In genomic region chr5:50839472-50839871, GRCh38 we compare ENCODE assay signal across 17 cellular contexts.
DNase-seq lines count a peak whose midpoint lies in the region; ATAC-seq and TF ChIP-seq lines count a peak whose summit lies in the region.
"Had no signal": no experiment of that assay in that cellular context is flagged by ENCODE, and none has a peak within 500 bp of the region (broad histone marks: within the 10 kb centered on the region; RNA-seq: fewer than 3 reads in every experiment).

No MANE protein-coding gene starts in this region.

- peak overlapping the region; percentile 0 for H3K27ac Mint-ChIP-seq in activated naive CD8-positive, alpha-beta T cell
- no peak overlapping the region for H3K27ac Mint-ChIP-seq in activated naive CD8-positive, alpha-beta T cell treated with anti-CD3 and anti-CD28 coated beads for 36 hours
- H3K27ac Mint-ChIP-seq in effector memory CD8-positive, alpha-beta T cell = peak overlapping the region; percentile 5 to 77
- H3K27ac Mint-ChIP-seq in natural killer cell treated with Interleukin-12 subunit alpha and Interleukin-12 subunit beta and Interleukin-15 and Interleukin-18, amount 100 ng/mL, for 72 hours = peak overlapping the region; percentile 2 to 8
- H3K27ac Mint-ChIP-seq: GM23338, HFFc6 had no signal

- no peak for DNase-seq in activated naive CD8-positive, alpha-beta T cell treated with anti-CD3 and anti-CD28 coated beads for 36 hours
- no peak for DNase-seq in effector memory CD8-positive, alpha-beta T cell
- DNase-seq in natural killer cell treated with Interleukin-12 subunit alpha and Interleukin-12 subunit beta and Interleukin-15 and Interleukin-18, amount 100 ng/mL, for 72 hours (ENCODE audit: low spot score) = no peak
- DNase-seq in NCI-H2107 (lab: John Stamatoyannopoulos, UW) (no peak), Peyer's patch (no peak), GM10248 (ENCODE audit: extremely low spot score) (no peak)
- DNase-seq: 8988T, DMS153, DMS79, GDM1, HCEC 1CT, HFFc6, IMR-90 had no signal

- H3K4me3 ChIP-seq in Peyer's patch = no peak overlapping the region
- H3K4me3 ChIP-seq: BLaER1, GM23338 had no signal

- POLR2A ChIA-PET in GM10248 (lab: Yijun Ruan, JAX) = no interaction called here

- H3K36me3 ChIP-seq in Peyer's patch = peaks cover 0 to 31% (median 0%) of the 10 kb centered on the region in 3 donors

- H3K4me1 ChIP-seq in Peyer's patch = no peaks in the 10 kb centered on the region
- H3K4me1 ChIP-seq: BLaER1 had no signal

- CTCF ChIA-PET in GM10248 (lab: Yijun Ruan, JAX) = no interaction called here

- no peaks in the 10 kb centered on the region for H3K4me1 Mint-ChIP-seq in activated naive CD8-positive, alpha-beta T cell (ENCODE audit: low read depth)
- no peaks in the 10 kb centered on the region for H3K4me1 Mint-ChIP-seq in activated naive CD8-positive, alpha-beta T cell treated with anti-CD3 and anti-CD28 coated beads for 36 hours
- H3K4me1 Mint-ChIP-seq in effector memory CD8-positive, alpha-beta T cell (ENCODE audit: low read depth in 2 of 2) = peaks cover 0 to 17% of the 10 kb centered on the region in 2 donors
- H3K4me1 Mint-ChIP-seq in natural killer cell treated with Interleukin-12 subunit alpha and Interleukin-12 subunit beta and Interleukin-15 and Interleukin-18, amount 100 ng/mL, for 72 hours (ENCODE audit: low read depth in 2 of 2) = peaks cover 0 to 4% of the 10 kb centered on the region in 2 donors
- H3K4me1 Mint-ChIP-seq: CD14-positive monocyte, GM23338 had no signal

- H3K27ac ChIP-seq in Peyer's patch = no peak overlapping the region
- H3K27ac ChIP-seq: BLaER1 had no signal

- no peak overlapping the region for H3K4me3 Mint-ChIP-seq in activated naive CD8-positive, alpha-beta T cell
- H3K4me3 Mint-ChIP-seq in activated naive CD8-positive, alpha-beta T cell treated with anti-CD3 and anti-CD28 coated beads for 36 hours = no peak overlapping the region
- no peak overlapping the region for H3K4me3 Mint-ChIP-seq in effector memory CD8-positive, alpha-beta T cell
- H3K4me3 Mint-ChIP-seq in natural killer cell treated with Interleukin-12 subunit alpha and Interleukin-12 subunit beta and Interleukin-15 and Interleukin-18, amount 100 ng/mL, for 72 hours = no peak overlapping the region
- H3K4me3 Mint-ChIP-seq: CD14-positive monocyte, GM23338, HFFc6 had no signal

- H3K9me3 ChIP-seq in Peyer's patch = no peaks in the 10 kb centered on the region
- H3K9me3 ChIP-seq: BLaER1 had no signal

- no peak for ATAC-seq in effector memory CD8-positive, alpha-beta T cell (replicated peaks)
- ATAC-seq in natural killer cell treated with Interleukin-12 subunit alpha and Interleukin-12 subunit beta and Interleukin-15 and Interleukin-18, amount 100 ng/mL, for 72 hours = no peak
- ATAC-seq: GM23338 had no signal

- H3K27me3 Mint-ChIP-seq in activated naive CD8-positive, alpha-beta T cell = no peaks in the 10 kb centered on the region
- H3K27me3 Mint-ChIP-seq in activated naive CD8-positive, alpha-beta T cell treated with anti-CD3 and anti-CD28 coated beads for 36 hours = no peaks in the 10 kb centered on the region
- no peaks in the 10 kb centered on the region for H3K27me3 Mint-ChIP-seq in effector memory CD8-positive, alpha-beta T cell
- H3K27me3 Mint-ChIP-seq in natural killer cell treated with Interleukin-12 subunit alpha and Interleukin-12 subunit beta and Interleukin-15 and Interleukin-18, amount 100 ng/mL, for 72 hours = no peaks in the 10 kb centered on the region

- peaks cover 11% of the 10 kb centered on the region for H3K36me3 Mint-ChIP-seq in activated naive CD8-positive, alpha-beta T cell
- H3K36me3 Mint-ChIP-seq in activated naive CD8-positive, alpha-beta T cell treated with anti-CD3 and anti-CD28 coated beads for 36 hours = peaks cover 17% of the 10 kb centered on the region
- H3K36me3 Mint-ChIP-seq in effector memory CD8-positive, alpha-beta T cell (ENCODE audit: insufficient read depth) = peaks cover 83% of the 10 kb centered on the region
- H3K36me3 Mint-ChIP-seq in natural killer cell treated with Interleukin-12 subunit alpha and Interleukin-12 subunit beta and Interleukin-15 and Interleukin-18, amount 100 ng/mL, for 72 hours = peaks cover 10% of the 10 kb centered on the region

- no peak for TF ChIP-seq CTCF in Peyer's patch (IDR thresholded peaks at IDR 0.05)
- TF ChIP-seq CTCF in GM10248 (IDR thresholded peaks at IDR 0.05; ENCODE audit: control extremely low read depth, extremely low read depth, low read depth, missing control alignments) = no peak

- H3K9me3 Mint-ChIP-seq in activated naive CD8-positive, alpha-beta T cell (ENCODE audit: low read depth) = no peaks in the 10 kb centered on the region
- H3K9me3 Mint-ChIP-seq in activated naive CD8-positive, alpha-beta T cell treated with anti-CD3 and anti-CD28 coated beads for 36 hours = no peaks in the 10 kb centered on the region
- H3K9me3 Mint-ChIP-seq in effector memory CD8-positive, alpha-beta T cell = no peaks in the 10 kb centered on the region
- H3K9me3 Mint-ChIP-seq in natural killer cell treated with Interleukin-12 subunit alpha and Interleukin-12 subunit beta and Interleukin-15 and Interleukin-18, amount 100 ng/mL, for 72 hours = no peaks in the 10 kb centered on the region
- H3K9me3 Mint-ChIP-seq: CD14-positive monocyte, GM23338, HFFc6 had no signal

- TF ChIP-seq POLR2A in Peyer's patch (IDR thresholded peaks at IDR 0.05) = no peak

- H3K27me3 ChIP-seq in Peyer's patch = no peaks in the 10 kb centered on the region
- H3K27me3 ChIP-seq: BLaER1 had no signal
